ENCODE assay signal across 8 cellular contexts in the genomic region with DNA sequence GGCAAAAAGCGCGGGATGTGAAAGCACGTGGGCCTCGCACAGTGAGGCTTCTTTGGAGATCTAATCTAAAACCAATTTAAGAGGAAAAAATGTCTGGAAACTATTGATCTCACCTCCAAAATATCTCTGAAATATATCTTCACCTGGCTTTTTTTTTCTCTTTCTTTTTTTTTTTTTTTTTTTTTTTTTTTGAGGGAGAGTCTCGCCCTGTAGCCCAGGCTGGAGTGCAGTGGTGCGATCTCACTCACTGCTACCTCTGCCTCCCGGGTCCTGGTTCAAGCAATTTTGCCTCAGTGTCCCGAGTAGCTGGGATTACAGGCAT. TPM values are rescaled to one million over a fixed set of nuclear protein-coding genes. Genes with fewer than 3 reads are reported as not detected.
DNase-seq lines count a peak whose midpoint lies in the region; ATAC-seq and TF ChIP-seq lines count a peak whose summit lies in the region.

No MANE protein-coding gene starts in this region.

- no peak for TF ChIP-seq POLR2A in lower leg skin (IDR thresholded peaks at IDR 0.05)

- no peak for ATAC-seq in activated T-helper 17 cell treated with anti-CD3 and anti-CD28 coated beads, Interleukin-2, amount 50 U/mL, for 72 hours (replicated peaks)

- H3K9me3 ChIP-seq in tibial artery: no peaks in the 10 kb centered on the region

- no peaks in the 10 kb centered on the region for H3K36me3 ChIP-seq in tibial artery

- H3K27ac Mint-ChIP-seq in activated naive CD4-positive, alpha-beta T cell treated with anti-CD3 and anti-CD28 coated beads, Interleukin-2, amount 10 ng/mL, durations not matched to agents 7 days and 5 days: peak overlapping the region; percentile 83
- peak overlapping the region; percentile 89 for H3K27ac Mint-ChIP-seq in activated T-helper 17 cell treated with anti-CD3 and anti-CD28 coated beads, Interleukin-2, amount 50 U/mL, for 72 hours

- peak overlapping the region; percentile 71 for H3K4me3 Mint-ChIP-seq in activated naive CD4-positive, alpha-beta T cell treated with anti-CD3 and anti-CD28 coated beads, Interleukin-2, amount 10 ng/mL, durations not matched to agents 7 days and 5 days
- peak overlapping the region; percentile 84 for H3K4me3 Mint-ChIP-seq in activated T-helper 17 cell treated with anti-CD3 and anti-CD28 coated beads, Interleukin-2, amount 50 U/mL, for 72 hours

- peaks cover 11% of the 10 kb centered on the region for H3K4me1 Mint-ChIP-seq in activated naive CD4-positive, alpha-beta T cell treated with anti-CD3 and anti-CD28 coated beads, Interleukin-2, amount 10 ng/mL, durations not matched to agents 7 days and 5 days
- peaks cover 5% of the 10 kb centered on the region for H3K4me1 Mint-ChIP-seq in activated T-helper 17 cell treated with anti-CD3 and anti-CD28 coated beads, Interleukin-2, amount 50 U/mL, for 72 hours

- WGBS in lower leg skin, 2 donors: 20 to 65% methylated on average over 5 to 8 of the region's 8 CpGs

- CTCF ChIA-PET in activated naive CD4-positive, alpha-beta T cell treated with anti-CD3 and anti-CD28 coated beads, Interleukin-2, amount 10 ng/mL, durations not matched to agents 7 days and 5 days (lab: Charles Lee): no interaction called here

- H3K27me3 ChIP-seq in tibial artery: no peaks in the 10 kb centered on the region

- peak; percentile 21 for DNase-seq in activated naive CD4-positive, alpha-beta T cell treated with anti-CD3 and anti-CD28 coated beads, Interleukin-2, amount 10 ng/mL, durations not matched to agents 7 days and 5 days
- DNase-seq in activated naive CD4-positive, alpha-beta T cell treated with anti-CD3 and anti-CD28 coated beads, Interleukin-2, amount 50 U/mL, for 16 hours: no peak
- no peak for DNase-seq in lower leg skin (ENCODE audit: low spot score in 2 of 2)
- no peak for DNase-seq in tibial artery
- DNase-seq in NCI-H446 treated with DMSO at 0.1 percent for 48 hours (lab: John Stamatoyannopoulos, UW): no peak
- no peak for DNase-seq in germinal center (ENCODE audit: low spot score)
- no peak for DNase-seq in KG1 (lab: John Stamatoyannopoulos, UW)

- no peaks in the 10 kb centered on the region for H3K4me1 ChIP-seq in tibial artery

- intact Hi-C loops in lower leg skin (cut with DNase I; ENCODE audit: low total_unique reads) (no loop called here), tibial artery (cut with DNase I; ENCODE audit: low total_unique reads) (no loop called here)

- H3K4me3 ChIP-seq in lower leg skin (ENCODE audit: low read depth, poor library complexity, severe bottlenecking): peak overlapping the region; percentile 48
- H3K4me3 ChIP-seq in tibial artery: peak overlapping the region; percentile 67 to 89

- H3K27ac ChIP-seq in tibial artery: peak overlapping the region; percentile 93 to 100

- peaks cover 4% of the 10 kb centered on the region for H3K36me3 Mint-ChIP-seq in activated naive CD4-positive, alpha-beta T cell treated with anti-CD3 and anti-CD28 coated beads, Interleukin-2, amount 10 ng/mL, durations not matched to agents 7 days and 5 days
- H3K36me3 Mint-ChIP-seq in activated T-helper 17 cell treated with anti-CD3 and anti-CD28 coated beads, Interleukin-2, amount 50 U/mL, for 72 hours (ENCODE audit: low read depth): peaks cover 5% of the 10 kb centered on the region

- TF ChIP-seq CTCF in lower leg skin (IDR thresholded peaks at IDR 0.05) (no peak), tibial artery (IDR thresholded peaks at IDR 0.05) (no peak)

- peaks cover 7% of the 10 kb centered on the region for H3K9me3 Mint-ChIP-seq in activated naive CD4-positive, alpha-beta T cell treated with anti-CD3 and anti-CD28 coated beads, Interleukin-2, amount 10 ng/mL, durations not matched to agents 7 days and 5 days
- H3K9me3 Mint-ChIP-seq in activated T-helper 17 cell treated with anti-CD3 and anti-CD28 coated beads, Interleukin-2, amount 50 U/mL, for 72 hours: peaks cover 3% of the 10 kb centered on the region

- H3K27me3 Mint-ChIP-seq in activated naive CD4-positive, alpha-beta T cell treated with anti-CD3 and anti-CD28 coated beads, Interleukin-2, amount 10 ng/mL, durations not matched to agents 7 days and 5 days: no peaks in the 10 kb centered on the region
- H3K27me3 Mint-ChIP-seq in activated T-helper 17 cell treated with anti-CD3 and anti-CD28 coated beads, Interleukin-2, amount 50 U/mL, for 72 hours: no peaks in the 10 kb centered on the region

RNA-seq across cellular contexts. Expression of a gene that starts 0.4 kb away (rescaled TPM):
- 1 to 10 TPM in 1 of 2 donors, under 1 TPM in 1; 0.86 to 3.9 TPM for total RNA-seq in activated T-helper 17 cell treated with anti-CD3 and anti-CD28 coated beads, Interleukin-2, amount 50 U/mL, for 72 hours
- total RNA-seq in lower leg skin: 1 to 10 TPM; 2.2 to 2.8 (median 2.6) TPM
